ENCODE assay signal across 1 cellular context in genomic region chr1:9758559-9759121, GRCh38.
TF ChIP-seq lines count a peak whose summit lies in the region.

No MANE protein-coding gene starts in this region.

TF ChIP-seq in SK-N-SH, 30 proteins besides CTCF, POLR2A, EP300 and RAD21 (continued from another document):
- TF ChIP-seq IRF3 (IDR thresholded peaks at IDR 0.05; ENCODE audit: low read depth, low read length) (no peak), NFIC (IDR thresholded peaks at IDR 0.05; ENCODE audit: borderline replicate concordance) (no peak), USF1 (IDR thresholded peaks at IDR 0.05; ENCODE audit: borderline replicate concordance, low read depth) (no peak)
